Comparison of ENCODE assay signal across 1 cellular context in genomic region chr19:15684828-15685227, GRCh38.
A peak's percentile ranks its signal among the peaks of the same experiment; 100 is the strongest.
TF ChIP-seq lines count a peak whose summit lies in the region.

No MANE protein-coding gene starts in this region.

TF ChIP-seq in HepG2, 621 proteins besides CTCF, POLR2A, EP300 and RAD21:
- no peak for TF ChIP-seq THAP9 (CRISPR knock-in tag; IDR thresholded peaks at IDR 0.05; ENCODE audit: borderline replicate concordance)
- TF ChIP-seq MIER2 (CRISPR knock-in tag; IDR thresholded peaks at IDR 0.05), result peak; percentile 93
- TF ChIP-seq AKAP8 (CRISPR knock-in tag; IDR thresholded peaks at IDR 0.05), result no peak
- TF ChIP-seq SALL1 (CRISPR knock-in tag; IDR thresholded peaks at IDR 0.05), result peak; percentile 27; the same call in 1 of the 2 replicates
- TF ChIP-seq REST (IDR thresholded peaks at IDR 0.05; ENCODE audit: borderline replicate concordance in 1 of 2, low read depth in 1 of 2, low read length in 2 of 2), result peak; percentile 80 to 94
